In genomic region chr12:535396-535795, GRCh38 we compare ENCODE assay signal across 11 cellular contexts.
"Had no signal": no experiment of that assay in that cellular context is flagged by ENCODE, and none has a peak within 500 bp of the region (broad histone marks: within the 10 kb centered on the region; RNA-seq: fewer than 3 reads in every experiment).

No MANE protein-coding gene starts in this region.

- DNase-seq: HFFc6, KBM-7 had no signal

- ATAC-seq: GM23338, HCT116, HepG2 had no signal

- H3K4me3 ChIP-seq: GM23338, HAP-1 had no signal

- H3K9ac ChIP-seq: KMS-11 had no signal

- H3K27ac Mint-ChIP-seq: GM23338, HFFc6, IgD-negative memory B cell had no signal

- H3K9me3 Mint-ChIP-seq: HFFc6 had no signal

- H3K4me3 Mint-ChIP-seq: GM23338, HFFc6, IgD-negative memory B cell had no signal

- H3K27ac ChIP-seq: HL-60, KMS-11 had no signal

- H3K36me3 ChIP-seq: HAP-1 had no signal

- FAIRE-seq: H1, H54, HepG2 had no signal
